In the genomic region with DNA sequence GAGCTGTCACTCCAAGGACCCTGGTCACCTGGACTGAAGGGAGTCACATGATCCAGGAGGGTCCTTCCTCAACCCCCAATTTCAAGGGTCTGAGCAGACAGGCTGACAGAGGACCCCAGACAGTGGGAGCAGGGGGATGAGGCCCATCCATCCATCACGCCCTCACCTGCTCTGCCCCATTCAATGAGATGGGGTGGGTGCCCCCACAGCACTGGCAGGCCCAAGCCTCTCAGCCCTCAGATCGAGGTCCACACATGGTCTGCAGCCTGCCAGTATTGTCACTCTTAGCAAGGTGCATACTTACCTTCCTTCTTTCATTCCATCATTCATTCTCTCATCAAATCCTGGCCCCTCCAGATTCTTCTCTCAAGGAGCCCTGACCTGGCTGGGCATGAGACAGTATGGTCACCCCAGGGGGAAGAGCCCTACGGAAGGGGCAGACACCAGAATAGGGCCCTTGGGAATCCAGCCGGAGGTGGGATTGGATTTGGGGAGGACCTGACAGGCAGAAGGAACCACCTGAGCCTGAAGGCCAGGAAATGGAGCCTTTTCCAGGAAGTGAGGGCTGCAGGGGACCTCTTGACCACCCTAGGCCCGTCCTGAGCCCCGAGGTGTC, we compare ENCODE assay signal across 13 cellular contexts. TPM values are rescaled to one million over a fixed set of nuclear protein-coding genes. Genes with fewer than 3 reads are reported as not detected.
A peak's percentile ranks its signal among the peaks of the same experiment; 100 is the strongest.
DNase-seq lines count a peak whose midpoint lies in the region; ATAC-seq, FAIRE-seq and TF ChIP-seq lines count a peak whose summit lies in the region.
"Not testable (repeated sequence)": the region's sequence is repeated elsewhere in the genome, so short reads cannot be mapped to it uniquely, and the experiment has no call there.
"Had no signal": no experiment of that assay in that cellular context is flagged by ENCODE, and none has a peak within 500 bp of the region (broad histone marks: within the 10 kb centered on the region; RNA-seq: fewer than 3 reads in every experiment).

No MANE protein-coding gene starts in this region.

- TF ChIP-seq POLR2A in HepG2 (IDR thresholded peaks at IDR 0.05; ENCODE audit: insufficient read depth in 1 of 2, low read depth in 2 of 2, low read length in 2 of 2): not testable (repeated sequence)

- H3K79me2 ChIP-seq in HepG2 (ENCODE audit: insufficient read depth, low read length): not testable (repeated sequence)

- peak; percentile 36 for FAIRE-seq in HepG2 (lab: Jason Lieb, UNC)

- not testable (repeated sequence) for H2AFZ ChIP-seq in HepG2 (ENCODE audit: low read length)

- not testable (repeated sequence) for TF ChIP-seq RAD21 in HepG2 (CRISPR knock-in tag; IDR thresholded peaks at IDR 0.05)

- peak overlapping the region in 5 of 7 donors; percentile 69 to 88 (median 81) for H3K27ac Mint-ChIP-seq in CD14-positive monocyte
- H3K27ac Mint-ChIP-seq in T-helper 17 cell: not testable (repeated sequence)
- H3K27ac Mint-ChIP-seq in activated CD8-positive, alpha-beta memory T cell treated with anti-CD3 and anti-CD28 coated beads, Interleukin-2, amount 10 ng/mL, durations not matched to agents 7 days and 5 days: peak overlapping the region; percentile 25
- H3K27ac Mint-ChIP-seq in activated naive CD8-positive, alpha-beta T cell treated with anti-CD3 and anti-CD28 coated beads, Interleukin-2, amount 10 ng/mL, durations not matched to agents 7 days and 5 days: peak overlapping the region; percentile 30

- not testable (repeated sequence) for DNase-seq in CD14-positive monocyte (ENCODE audit: low spot score); T-helper 17 cell; activated CD8-positive, alpha-beta memory T cell treated with anti-CD3 and anti-CD28 coated beads, Interleukin-2, amount 10 ng/mL, durations not matched to agents 7 days and 5 days; activated naive CD8-positive, alpha-beta T cell treated with anti-CD3 and anti-CD28 coated beads, Interleukin-2, amount 10 ng/mL, durations not matched to agents 7 days and 5 days; HepG2 (ENCODE audit: low spot score)
- peak; percentile 11 for DNase-seq in Right ventricle myocardium inferior (ENCODE audit: missing footprints)

- H3K27ac ChIP-seq in HepG2 (ENCODE audit: extremely low read length, insufficient read depth, low read length): peak overlapping the region; percentile 74
- H3K27ac ChIP-seq in neutrophil: peak overlapping the region; percentile 91

- not testable (repeated sequence) for ATAC-seq in T-helper 17 cell; activated CD8-positive, alpha-beta memory T cell treated with anti-CD3 and anti-CD28 coated beads, Interleukin-2, amount 10 ng/mL, durations not matched to agents 7 days and 5 days; activated naive CD8-positive, alpha-beta T cell treated with anti-CD3 and anti-CD28 coated beads, Interleukin-2, amount 10 ng/mL, durations not matched to agents 7 days and 5 days (ENCODE audit: low read depth); Right ventricle myocardium inferior
- ATAC-seq in HepG2: peak; percentile 38

- not testable (repeated sequence) for H3K27me3 Mint-ChIP-seq in CD14-positive monocyte (ENCODE audit: low read depth in 3 of 3); T-helper 17 cell; activated CD8-positive, alpha-beta memory T cell treated with anti-CD3 and anti-CD28 coated beads, Interleukin-2, amount 10 ng/mL, durations not matched to agents 7 days and 5 days; activated naive CD8-positive, alpha-beta T cell treated with anti-CD3 and anti-CD28 coated beads, Interleukin-2, amount 10 ng/mL, durations not matched to agents 7 days and 5 days

- POLR2A ChIA-PET in activated naive CD8-positive, alpha-beta T cell treated with anti-CD3 and anti-CD28 coated beads, Interleukin-2, amount 10 ng/mL, durations not matched to agents 7 days and 5 days (lab: Charles Lee): not testable (repeated sequence)
- POLR2A ChIA-PET in HepG2 (lab: Yijun Ruan, JAX): interaction anchor here (0.7 to 2.4 kb wide), 9 partner anchors 10 to 183 kb away, joined by 3 to 9 read pairs (median 4); a partner anchor contains a TSS

- H4K20me1 ChIP-seq in HepG2 (ENCODE audit: insufficient read depth, low read length): not testable (repeated sequence)

- in situ Hi-C loops in HepG2 (cut with HindIII; ENCODE audit: extremely low pct_ligation_motif_present, low pct_unique_long_range_greater_than_20kb): not testable (repeated sequence)

- H3K4me2 ChIP-seq in HepG2 (ENCODE audit: low read depth, low read length): peak overlapping the region; percentile 81

- peaks cover 64% of the 10 kb centered on the region for H3K4me1 ChIP-seq in HepG2 (ENCODE audit: insufficient read depth, low read length)
- H3K4me1 ChIP-seq in neutrophil (ENCODE audit: control insufficient read depth in 1 of 2, insufficient read depth in 1 of 2, low read depth in 1 of 2, low read length in 1 of 2): peaks cover 63 to 66% of the 10 kb centered on the region in 2 experiments

- 56% methylated on average over 4 of the region's 6 CpGs for WGBS in HepG2 (ENCODE audit: low lambda C conversion rate)

- H3K4me3 ChIP-seq in HepG2 (replicated peaks in 1 of 3; ENCODE audit: insufficient read depth in 1 of 3, low read depth in 2 of 3, low read length in 3 of 3): 0 out of 6 replicates have a peak overlapping the region, but pooled peaks of 1 of the 3 experiments have one; percentile 56
- H3K4me3 ChIP-seq in neutrophil (ENCODE audit: low read depth in 1 of 2, low read length in 1 of 2): not testable (repeated sequence)

- not testable (repeated sequence) for H3K36me3 ChIP-seq in HepG2 (replicated peaks in 1 of 2; ENCODE audit: control insufficient read depth in 1 of 2, insufficient read depth in 2 of 2, low read length in 2 of 2); neutrophil

- H3K9me3 ChIP-seq in T-helper 17 cell (ENCODE audit: control insufficient read depth, low read length, poor library complexity, severe bottlenecking); HepG2 (ENCODE audit: low read length); neutrophil: not testable (repeated sequence)

- peaks cover 9 to 41% of the 10 kb centered on the region in 2 donors for H3K36me3 Mint-ChIP-seq in CD14-positive monocyte
- not testable (repeated sequence) for H3K36me3 Mint-ChIP-seq in T-helper 17 cell (ENCODE audit: low read depth); activated CD8-positive, alpha-beta memory T cell treated with anti-CD3 and anti-CD28 coated beads, Interleukin-2, amount 10 ng/mL, durations not matched to agents 7 days and 5 days; activated naive CD8-positive, alpha-beta T cell treated with anti-CD3 and anti-CD28 coated beads, Interleukin-2, amount 10 ng/mL, durations not matched to agents 7 days and 5 days

- H3K9me3 Mint-ChIP-seq in CD14-positive monocyte; activated CD8-positive, alpha-beta memory T cell treated with anti-CD3 and anti-CD28 coated beads, Interleukin-2, amount 10 ng/mL, durations not matched to agents 7 days and 5 days (ENCODE audit: low read depth); activated naive CD8-positive, alpha-beta T cell treated with anti-CD3 and anti-CD28 coated beads, Interleukin-2, amount 10 ng/mL, durations not matched to agents 7 days and 5 days: not testable (repeated sequence)

- H3K4me1 Mint-ChIP-seq in CD14-positive monocyte (peaks cover 39% of the 10 kb centered on the region), T-helper 17 cell (peaks cover 11% of the 10 kb centered on the region)
- peaks cover 35% of the 10 kb centered on the region for H3K4me1 Mint-ChIP-seq in activated CD8-positive, alpha-beta memory T cell treated with anti-CD3 and anti-CD28 coated beads, Interleukin-2, amount 10 ng/mL, durations not matched to agents 7 days and 5 days
- H3K4me1 Mint-ChIP-seq in activated naive CD8-positive, alpha-beta T cell treated with anti-CD3 and anti-CD28 coated beads, Interleukin-2, amount 10 ng/mL, durations not matched to agents 7 days and 5 days: peaks cover 14% of the 10 kb centered on the region

- H3K4me3 Mint-ChIP-seq in CD14-positive monocyte; activated CD8-positive, alpha-beta memory T cell treated with anti-CD3 and anti-CD28 coated beads, Interleukin-2, amount 10 ng/mL, durations not matched to agents 7 days and 5 days; activated naive CD8-positive, alpha-beta T cell treated with anti-CD3 and anti-CD28 coated beads, Interleukin-2, amount 10 ng/mL, durations not matched to agents 7 days and 5 days: not testable (repeated sequence)
- H3K4me3 Mint-ChIP-seq in T-helper 17 cell: peak overlapping the region; percentile 49

- 0 out of 2 replicates have a peak overlapping the region, but pooled peaks have one; percentile 6 for H3K9ac ChIP-seq in HepG2 (ENCODE audit: insufficient read depth, low read depth, low read length)

- not testable (repeated sequence) for TF ChIP-seq CTCF in CD14-positive monocyte (IDR thresholded peaks at IDR 0.05); HepG2 (CRISPR knock-in tag; IDR thresholded peaks at IDR 0.05); neutrophil (IDR thresholded peaks at IDR 0.05)

- BruUV-seq in HepG2 (replicated peaks; lab: Mats Ljungman, UMichigan): TSS peak; percentile 51

- CTCF ChIA-PET in activated CD8-positive, alpha-beta memory T cell treated with anti-CD3 and anti-CD28 coated beads, Interleukin-2, amount 10 ng/mL, durations not matched to agents 7 days and 5 days (lab: Charles Lee); HepG2 (lab: Yijun Ruan, JAX; ENCODE audit: low intra/inter-chr PET ratio, low total read pairs): not testable (repeated sequence)

- intact Hi-C loops in CD14-positive monocyte (cut with micrococcal nuclease); Right ventricle myocardium inferior (cut with DNase I): not testable (repeated sequence)
- intact Hi-C loops in HepG2 (cut with micrococcal nuclease; ENCODE audit: unreplicated experiment): loop anchor here (5.0 kb wide), 1 partner anchor 48 kb away; no protein-coding TSS in a partner anchor

- not testable (repeated sequence) for TF ChIP-seq EP300 in HepG2 (IDR thresholded peaks at IDR 0.05; ENCODE audit: low read depth in 2 of 2, low read length in 2 of 2); HepG2 (CRISPR knock-in tag; IDR thresholded peaks at IDR 0.05; ENCODE audit: borderline replicate concordance)

- not testable (repeated sequence) for H3K27me3 ChIP-seq in HepG2 (ENCODE audit: control insufficient read depth in 1 of 2, insufficient read depth in 2 of 2, low read length in 2 of 2); neutrophil

RNA-seq across cellular contexts. Expression of a gene that starts 15.8 kb away (rescaled TPM):
- polyA plus RNA-seq in CD14-positive monocyte (1 to 10 TPM; 2.3 to 2.4 TPM), HepG2 (2011; rRNA removed) (not detected in 2 replicates)
- total RNA-seq in T-helper 17 cell (10 to 100 TPM; 16.0 to 20.2 TPM), Right ventricle myocardium inferior (not detected), HepG2 (2016; rRNA removed; fragmentation: Illumina TruSeq; extraction: Trizol) (not detected in 2 replicates)
- 10 to 100 TPM; 15.5 to 30.8 TPM for total RNA-seq in activated CD8-positive, alpha-beta memory T cell treated with anti-CD3 and anti-CD28 coated beads, Interleukin-2, amount 10 ng/mL, durations not matched to agents 7 days and 5 days
- 10 to 100 TPM; 24.9 to 25.8 TPM for total RNA-seq in activated naive CD8-positive, alpha-beta T cell treated with anti-CD3 and anti-CD28 coated beads, Interleukin-2, amount 10 ng/mL, durations not matched to agents 7 days and 5 days
- total RNA-seq in HepG2 (2016; cell fraction: cytosol; rRNA removed; fragmentation: Illumina TruSeq; extraction: Trizol; ENCODE audit: low read depth): not detected in 2 replicates
- total RNA-seq in HepG2 (2016; cell fraction: insoluble cytoplasmic fraction; rRNA removed; fragmentation: Illumina TruSeq; extraction: Trizol): not detected in 2 replicates
- total RNA-seq in HepG2 (2016; cell fraction: membrane; rRNA removed; fragmentation: Illumina TruSeq; extraction: Trizol): not detected in 2 replicates
- total RNA-seq in HepG2 (2016; cell fraction: nucleus; rRNA removed; fragmentation: Illumina TruSeq; extraction: Trizol): not detected in 2 replicates
- not detected in 2 replicates for polyA plus RNA-seq in HepG2 (2011; cell fraction: cytosol; rRNA removed)
- not detected in 2 replicates for polyA plus RNA-seq in HepG2 (2011; cell fraction: nucleus; rRNA removed)
- 0.11 and 0.36 TPM in 2 replicates for polyA plus RNA-seq in HepG2 (2012)
- not detected in 2 replicates for polyA plus RNA-seq in HepG2 (2016; cell fraction: cytosol; fragmentation: Illumina TruSeq; extraction: Trizol; ENCODE audit: low read depth)
- not detected in 2 replicates for polyA plus RNA-seq in HepG2 (2016; cell fraction: insoluble cytoplasmic fraction; fragmentation: Illumina TruSeq; extraction: Trizol; ENCODE audit: low read depth)
- not detected in 2 replicates for polyA plus RNA-seq in HepG2 (2016; cell fraction: membrane; fragmentation: Illumina TruSeq; extraction: Trizol; ENCODE audit: low read depth)
- polyA plus RNA-seq in HepG2 (2016; cell fraction: nucleus; fragmentation: Illumina TruSeq; extraction: Trizol; ENCODE audit: insufficient read depth, low read depth): not detected in 2 replicates
- not detected in 2 replicates for polyA minus RNA-seq in HepG2 (2011; rRNA and poly(A)+ RNA removed; ENCODE audit: low replicate concordance)
- not detected in 2 replicates for polyA minus RNA-seq in HepG2 (2011; cell fraction: cytosol; rRNA and poly(A)+ RNA removed)
- polyA minus RNA-seq in HepG2 (2011; cell fraction: nucleus; rRNA and poly(A)+ RNA removed): not detected in 2 replicates
- total RNA-seq: Daoy, G401, GM23248, H7, PC-3 had no signal

RNA-seq across cellular contexts. Expression of a gene that starts 42.9 kb away (rescaled TPM):
- not detected for polyA plus RNA-seq in CD14-positive monocyte
- 1 to 10 TPM in 1 of 2 donors, under 1 TPM in 1; 0.42 to 2.5 TPM for total RNA-seq in T-helper 17 cell
- total RNA-seq in activated CD8-positive, alpha-beta memory T cell treated with anti-CD3 and anti-CD28 coated beads, Interleukin-2, amount 10 ng/mL, durations not matched to agents 7 days and 5 days: under 1 TPM in 1 of 2 experiments, not detected in 1; 0.23 TPM
- total RNA-seq in activated naive CD8-positive, alpha-beta T cell treated with anti-CD3 and anti-CD28 coated beads, Interleukin-2, amount 10 ng/mL, durations not matched to agents 7 days and 5 days: under 1 TPM; 0.69 to 0.79 TPM
- total RNA-seq in Right ventricle myocardium inferior: not detected
- total RNA-seq in HepG2 (2016; rRNA removed; fragmentation: Illumina TruSeq; extraction: Trizol): 0.15 and 0.66 TPM in 2 replicates
- total RNA-seq in HepG2 (2016; cell fraction: cytosol; rRNA removed; fragmentation: Illumina TruSeq; extraction: Trizol; ENCODE audit: low read depth): 0.53 TPM in 1 of 2 replicates, not detected in the other
- total RNA-seq in HepG2 (2016; cell fraction: insoluble cytoplasmic fraction; rRNA removed; fragmentation: Illumina TruSeq; extraction: Trizol): 0.43 TPM in 1 of 2 replicates, not detected in the other
- 0.14 and 0.28 TPM in 2 replicates for total RNA-seq in HepG2 (2016; cell fraction: membrane; rRNA removed; fragmentation: Illumina TruSeq; extraction: Trizol)
- total RNA-seq in HepG2 (2016; cell fraction: nucleus; rRNA removed; fragmentation: Illumina TruSeq; extraction: Trizol): 0.28 and 0.56 TPM in 2 replicates
- 0.08 and 0.22 TPM in 2 replicates for polyA plus RNA-seq in HepG2 (2011; rRNA removed)
- 0.05 TPM in 1 of 2 replicates, not detected in the other for polyA plus RNA-seq in HepG2 (2011; cell fraction: cytosol; rRNA removed)
- 0.98 and 1.4 TPM in 2 replicates for polyA plus RNA-seq in HepG2 (2011; cell fraction: nucleus; rRNA removed)
- polyA plus RNA-seq in HepG2 (2012): 0.11 and 0.16 TPM in 2 replicates
- not detected in 2 replicates for polyA plus RNA-seq in HepG2 (2016; cell fraction: cytosol; fragmentation: Illumina TruSeq; extraction: Trizol; ENCODE audit: low read depth)
- 0.25 TPM in 1 of 2 replicates, not detected in the other for polyA plus RNA-seq in HepG2 (2016; cell fraction: insoluble cytoplasmic fraction; fragmentation: Illumina TruSeq; extraction: Trizol; ENCODE audit: low read depth)
- 0.14 TPM in 1 of 2 replicates, not detected in the other for polyA plus RNA-seq in HepG2 (2016; cell fraction: membrane; fragmentation: Illumina TruSeq; extraction: Trizol; ENCODE audit: low read depth)
- polyA plus RNA-seq in HepG2 (2016; cell fraction: nucleus; fragmentation: Illumina TruSeq; extraction: Trizol; ENCODE audit: insufficient read depth, low read depth): 1.1 and 1.4 TPM in 2 replicates
- polyA minus RNA-seq in HepG2 (2011; rRNA and poly(A)+ RNA removed; ENCODE audit: low replicate concordance): 0.63 TPM in 1 of 2 replicates, not detected in the other
- not detected in 2 replicates for polyA minus RNA-seq in HepG2 (2011; cell fraction: cytosol; rRNA and poly(A)+ RNA removed)
- 0.37 and 0.39 TPM in 2 replicates for polyA minus RNA-seq in HepG2 (2011; cell fraction: nucleus; rRNA and poly(A)+ RNA removed)
- total RNA-seq: CD4-positive, CD25-positive, alpha-beta regulatory T cell; Daoy; G401; GM23248; H7 had no signal
- polyA plus RNA-seq: GM23248 had no signal

Comparison
In these comparisons a context has a peak if more than half of its experiments do, and no peak if none do; other contexts are left out.
1. RNA of a gene that starts 15.8 kb away (total RNA-seq): 15.5 to 30.8 TPM in activated CD8-positive, alpha-beta memory T cell treated with anti-CD3 and anti-CD28 coated beads, Interleukin-2, amount 10 ng/mL, durations not matched to agents 7 days and 5 days, 24.9 to 25.8 TPM in activated naive CD8-positive, alpha-beta T cell treated with anti-CD3 and anti-CD28 coated beads, Interleukin-2, amount 10 ng/mL, durations not matched to agents 7 days and 5 days and 16.0 to 20.2 TPM in T-helper 17 cell; not detected in Right ventricle myocardium inferior (single experiment) and not detected in HepG2; every median in the first group is over 10 times any median in the second.